ENCODE assay signal across 23 cellular contexts in genomic region chr5:147177125-147177840, GRCh38. TPM values are rescaled to one million over a fixed set of nuclear protein-coding genes. Genes with fewer than 3 reads are reported as not detected.
A peak's percentile ranks its signal among the peaks of the same experiment; 100 is the strongest.
DNase-seq lines count a peak whose midpoint lies in the region; ATAC-seq and TF ChIP-seq lines count a peak whose summit lies in the region.
"Had no signal": no experiment of that assay in that cellular context is flagged by ENCODE, and none has a peak within 500 bp of the region (broad histone marks: within the 10 kb centered on the region; RNA-seq: fewer than 3 reads in every experiment).

No MANE protein-coding gene starts in this region.

- H2AK9ac ChIP-seq in IMR-90 (replicated peaks; ENCODE audit: low read depth, low read length, poor library complexity) = no peak overlapping the region

- H3K27ac Mint-ChIP-seq in glutamatergic neuron (ENCODE audit: unreplicated experiment) = no peak overlapping the region
- H3K27ac Mint-ChIP-seq: activated CD4-positive, alpha-beta T cell treated with anti-CD3 and anti-CD28 coated beads, Interleukin-2, amount 10 ng/mL, durations not matched to agents 24 days and 14 days; activated naive CD4-positive, alpha-beta T cell treated with anti-CD3 and anti-CD28 coated beads, Interleukin-2, amount 10 ng/mL, durations not matched to agents 7 days and 5 days; CD8-positive, alpha-beta T cell; HFFc6; stimulated activated naive B cell treated with anti-CD40 and anti-IgM and Interleukin-4, amounts not matched to agents 10 μg/mL and 1 μg/mL and 100 μg/mL, for 72 hours had no signal

- H3K4me1 Mint-ChIP-seq in glutamatergic neuron (ENCODE audit: low read depth, unreplicated experiment) = no peaks in the 10 kb centered on the region
- H3K4me1 Mint-ChIP-seq: activated CD4-positive, alpha-beta T cell treated with anti-CD3 and anti-CD28 coated beads, Interleukin-2, amount 10 ng/mL, durations not matched to agents 24 days and 14 days; activated naive CD4-positive, alpha-beta T cell treated with anti-CD3 and anti-CD28 coated beads, Interleukin-2, amount 10 ng/mL, durations not matched to agents 7 days and 5 days; stimulated activated naive B cell treated with anti-CD40 and anti-IgM and Interleukin-4, amounts not matched to agents 10 μg/mL and 1 μg/mL and 100 μg/mL, for 72 hours had no signal

- H3K27me3 ChIP-seq in IMR-90 (ENCODE audit: control insufficient read depth, insufficient read depth, low read length) (no peaks in the 10 kb centered on the region), brain microvascular endothelial cell (replicated peaks) (no peaks in the 10 kb centered on the region)

- H2AFZ ChIP-seq in IMR-90 (replicated peaks; ENCODE audit: low read length, poor library complexity) = no peak overlapping the region

- intact Hi-C loops in IMR-90 (cut with micrococcal nuclease) = no loop called here

- H3K79me1 ChIP-seq in IMR-90 (ENCODE audit: low read depth in 1 of 2, low read length in 2 of 2) = no peaks in the 10 kb centered on the region

- H3K14ac ChIP-seq in IMR-90 (replicated peaks; ENCODE audit: low read depth, low read length) = no peak overlapping the region

- no peak overlapping the region; the same call in 1 of the 2 replicates for H4K91ac ChIP-seq in IMR-90 (ENCODE audit: insufficient read depth, low read depth, low read length)

- CTCF ChIA-PET in IMR-90 (lab: Yijun Ruan, JAX) = interaction anchor here (4.7 kb wide), 1 partner anchor 11 kb away, joined by 36 read pairs; no protein-coding TSS in a partner anchor

- H2BK15ac ChIP-seq in IMR-90 (ENCODE audit: low read depth, low read length) = no peak overlapping the region

- H3K4me2 ChIP-seq in IMR-90 (ENCODE audit: low read depth, low read length) = no peak overlapping the region
- H3K4me2 ChIP-seq: A549 had no signal

- no peaks in the 10 kb centered on the region for H3K9me3 Mint-ChIP-seq in glutamatergic neuron (ENCODE audit: unreplicated experiment)
- H3K9me3 Mint-ChIP-seq: activated CD4-positive, alpha-beta T cell treated with anti-CD3 and anti-CD28 coated beads, Interleukin-2, amount 10 ng/mL, durations not matched to agents 24 days and 14 days; activated naive CD4-positive, alpha-beta T cell treated with anti-CD3 and anti-CD28 coated beads, Interleukin-2, amount 10 ng/mL, durations not matched to agents 7 days and 5 days; CD8-positive, alpha-beta T cell; HFFc6 had no signal

- no peak for TF ChIP-seq RAD21 in IMR-90 (IDR thresholded peaks at IDR 0.05; ENCODE audit: low read length)

- H4K20me1 ChIP-seq in IMR-90 (ENCODE audit: insufficient read depth, low read length) = no peaks in the 10 kb centered on the region

- 0 out of 2 replicates have a peak overlapping the region, but pooled peaks have one; percentile 27 for H2BK20ac ChIP-seq in IMR-90 (ENCODE audit: low read depth, low read length)

- H3K36me3 Mint-ChIP-seq in glutamatergic neuron (ENCODE audit: unreplicated experiment) = no peaks in the 10 kb centered on the region
- H3K36me3 Mint-ChIP-seq: activated naive CD4-positive, alpha-beta T cell treated with anti-CD3 and anti-CD28 coated beads, Interleukin-2, amount 10 ng/mL, durations not matched to agents 7 days and 5 days; CD8-positive, alpha-beta T cell; stimulated activated naive B cell treated with anti-CD40 and anti-IgM and Interleukin-4, amounts not matched to agents 10 μg/mL and 1 μg/mL and 100 μg/mL, for 72 hours had no signal

- POLR2A ChIA-PET in IMR-90 (lab: Charles Lee; ENCODE audit: unreplicated experiment) = no interaction called here

- H3K56ac ChIP-seq in IMR-90 (ENCODE audit: extremely low read depth, insufficient read depth, low read length) = no peak overlapping the region

- in situ Hi-C loops in IMR-90 (cut with MboI; ENCODE audit: low sequenced_read_pairs) = no loop called here
- in situ Hi-C loops in brain microvascular endothelial cell (cut with HindIII; ENCODE audit: low pct_ligation_motif_present, low sequenced_read_pairs) = loop anchor here (25.0 kb wide), 1 partner anchor 640 kb away; no protein-coding TSS in a partner anchor

- no peak overlapping the region for H3K23ac ChIP-seq in IMR-90 (ENCODE audit: low read depth, low read length)

- H3K27ac ChIP-seq in IMR-90 (ENCODE audit: insufficient read depth, low read length) (no peak overlapping the region; the same call in 1 of the 2 replicates), brain microvascular endothelial cell (peak overlapping the region; percentile 56), mesodermal cell (ENCODE audit: low read depth, low read length, severe bottlenecking) (peak overlapping the region; percentile 11)
- H3K27ac ChIP-seq: A549 had no signal

- H3K4me3 Mint-ChIP-seq in glutamatergic neuron (ENCODE audit: unreplicated experiment) = no peak overlapping the region
- H3K4me3 Mint-ChIP-seq: activated CD4-positive, alpha-beta T cell treated with anti-CD3 and anti-CD28 coated beads, Interleukin-2, amount 10 ng/mL, durations not matched to agents 24 days and 14 days; activated naive CD4-positive, alpha-beta T cell treated with anti-CD3 and anti-CD28 coated beads, Interleukin-2, amount 10 ng/mL, durations not matched to agents 7 days and 5 days; CD8-positive, alpha-beta T cell; HFFc6; stimulated activated naive B cell treated with anti-CD40 and anti-IgM and Interleukin-4, amounts not matched to agents 10 μg/mL and 1 μg/mL and 100 μg/mL, for 72 hours had no signal

- 0 out of 4 replicates have a peak overlapping the region, but pooled peaks of 1 of the 2 experiments have one; percentile 40 for H4K8ac ChIP-seq in IMR-90 (ENCODE audit: low read depth in 2 of 2, low read length in 2 of 2)

- TF ChIP-seq CTCF in IMR-90 (conservative IDR thresholded peaks at IDR 0.05; ENCODE audit: low read depth, low read length) (no peak), brain microvascular endothelial cell (IDR thresholded peaks at IDR 0.05; ENCODE audit: low read depth, low read length, missing control alignments) (no peak), glutamatergic neuron (IDR thresholded peaks at IDR 0.05; ENCODE audit: partially characterized antibody, unreplicated experiment) (no peak)

- no peak overlapping the region for H4K5ac ChIP-seq in IMR-90 (ENCODE audit: low read depth, low read length)

- H3K27me3 Mint-ChIP-seq in glutamatergic neuron (ENCODE audit: unreplicated experiment) = no peaks in the 10 kb centered on the region
- H3K27me3 Mint-ChIP-seq: activated CD4-positive, alpha-beta T cell treated with anti-CD3 and anti-CD28 coated beads, Interleukin-2, amount 10 ng/mL, durations not matched to agents 24 days and 14 days; activated naive CD4-positive, alpha-beta T cell treated with anti-CD3 and anti-CD28 coated beads, Interleukin-2, amount 10 ng/mL, durations not matched to agents 7 days and 5 days; stimulated activated naive B cell treated with anti-CD40 and anti-IgM and Interleukin-4, amounts not matched to agents 10 μg/mL and 1 μg/mL and 100 μg/mL, for 72 hours had no signal

- H3K9me3 ChIP-seq in IMR-90 (ENCODE audit: control insufficient read depth, insufficient read depth, low read length) = no peaks in the 10 kb centered on the region
- no peaks in the 10 kb centered on the region for H3K9me3 ChIP-seq in mesodermal cell (ENCODE audit: control insufficient read depth, low read length)
- H3K9me3 ChIP-seq: A549 had no signal

- H2AK5ac ChIP-seq in IMR-90 (ENCODE audit: low read depth, low read length) = no peak overlapping the region

- H3K4me3 ChIP-seq in IMR-90 (ENCODE audit: insufficient read depth, low read depth, low read length) = no peak overlapping the region
- no peak overlapping the region for H3K4me3 ChIP-seq in brain microvascular endothelial cell (ENCODE audit: low read depth, low read length)
- H3K4me3 ChIP-seq in mesodermal cell (ENCODE audit: extremely low read depth, insufficient read depth, low read length, poor library complexity, severe bottlenecking) = no peak overlapping the region
- H3K4me3 ChIP-seq: A549 had no signal

- dilution Hi-C loops in IMR-90 (cut with HindIII; ENCODE audit: low sequenced_read_pairs, unreplicated experiment) = no loop called here

- H3K4me1 ChIP-seq in IMR-90 (ENCODE audit: control insufficient read depth, insufficient read depth, low read length) = peaks cover 2% of the 10 kb centered on the region; the same call in 1 of the 2 replicates
- H3K4me1 ChIP-seq in mesodermal cell (ENCODE audit: control insufficient read depth, insufficient read depth, low read length, poor library complexity, severe bottlenecking) = peaks cover 12% of the 10 kb centered on the region
- H3K4me1 ChIP-seq: A549 had no signal

- H2BK120ac ChIP-seq in IMR-90 (ENCODE audit: low read depth, low read length) = no peak overlapping the region

- H2BK5ac ChIP-seq in IMR-90 (ENCODE audit: low read depth, low read length, poor library complexity, severe bottlenecking) = no peak overlapping the region

- DNase-seq in AG08396 (ENCODE audit: low spot score) = peak; percentile 29
- DNase-seq in IMR-90 = peak; percentile 50
- DNase-seq in brain microvascular endothelial cell = peak; percentile 53
- DNase-seq in glutamatergic neuron = no peak
- DNase-seq in NCI-H1105 (lab: John Stamatoyannopoulos, UW) = no peak
- DNase-seq in activated CD4-positive, alpha-beta T cell treated with anti-CD3 and anti-CD28 coated beads, Interleukin-2, amount 50 U/mL, for 4 hours = no peak
- DNase-seq: activated CD4-positive, alpha-beta T cell treated with anti-CD3 and anti-CD28 coated beads, Interleukin-2, amount 10 ng/mL, durations not matched to agents 24 days and 14 days; activated naive CD4-positive, alpha-beta T cell treated with anti-CD3 and anti-CD28 coated beads, Interleukin-2, amount 10 ng/mL, durations not matched to agents 7 days and 5 days; CD8-positive, alpha-beta T cell; effector memory CD4-positive, alpha-beta T cell; GDM1; HFFc6; MV-4-11; NCI-H2029 treated with DMSO at 0.1 percent for 48 hours; NCI-H524; SIG-M5; stimulated activated CD4-positive, alpha-beta T cell treated with anti-CD3 and anti-CD28 coated beads, Interleukin-12 subunit alpha, Interleukin-12 subunit beta, amount 100 ng/mL, for 4 hours; stimulated activated naive B cell treated with anti-CD40 and anti-IgM and Interleukin-4, amounts not matched to agents 10 μg/mL and 1 μg/mL and 100 μg/mL, for 72 hours; T-helper 9 cell; trophoblast cell had no signal

- H3K9ac ChIP-seq in IMR-90 (ENCODE audit: low read depth, low read length) = no peak overlapping the region

- H3K4ac ChIP-seq in IMR-90 (ENCODE audit: low read depth, low read length) = no peak overlapping the region

- no peak overlapping the region for H3K18ac ChIP-seq in IMR-90 (ENCODE audit: low read depth, low read length)

- WGBS in IMR-90 (ENCODE audit: extremely low coverage in 2 of 2, insufficient read length in 1 of 2), 2 experiments = 71% methylated on average over 5 of the region's 6 CpGs; no CpG with 5 or more reads in 1 of the 2 experiments
- WGBS in mesodermal cell (ENCODE audit: insufficient coverage in 2 of 2), 2 experiments = 80 to 85% methylated on average over 6 of the region's 6 CpGs

- H3K36me3 ChIP-seq in IMR-90 (ENCODE audit: control insufficient read depth, insufficient read depth, low read length) (no peaks in the 10 kb centered on the region), brain microvascular endothelial cell (replicated peaks) (no peaks in the 10 kb centered on the region), mesodermal cell (ENCODE audit: control insufficient read depth, insufficient read depth, low read length) (no peaks in the 10 kb centered on the region)

- no peak for TF ChIP-seq POLR2A in IMR-90 (IDR thresholded peaks at IDR 0.05; ENCODE audit: low read depth, low read length)

- peak; percentile 71 for ATAC-seq in IMR-90 (ENCODE audit: low read depth)
- no peak for ATAC-seq in GM21526 (IDR thresholded peaks at IDR 0.05; ENCODE audit: low FRiP score, unreplicated experiment)
- ATAC-seq: A549; CD8-positive, alpha-beta T cell; stimulated activated naive B cell treated with anti-CD40 and anti-IgM and Interleukin-4, amounts not matched to agents 10 μg/mL and 1 μg/mL and 100 μg/mL, for 72 hours had no signal

- no TSS peak for BruUV-seq in IMR-90 (replicated peaks; lab: Mats Ljungman, UMichigan)

- no peaks in the 10 kb centered on the region for H3K9me1 ChIP-seq in IMR-90 (ENCODE audit: insufficient read depth, low read length)

RNA-seq across cellular contexts. Expression of gene STK32A, which starts 57.5 kb away (rescaled TPM):
- total RNA-seq in IMR-90 (2012; rRNA removed) = under 0.01 and 0.18 TPM in 2 replicates
- 0.03 and 0.12 TPM in 2 replicates for polyA plus RNA-seq in IMR-90 (2012; rRNA removed)
- 0.09 and 0.10 TPM in 2 replicates for polyA plus RNA-seq in IMR-90 (2012; cell fraction: cytosol; rRNA removed)
- 0.01 and 0.19 TPM in 2 replicates for polyA plus RNA-seq in IMR-90 (2012; cell fraction: nucleus; rRNA removed; ENCODE audit: low replicate concordance)
- polyA plus RNA-seq in mesodermal cell (2013, experiment 1 of 2) = 0.22 TPM
- polyA plus RNA-seq in mesodermal cell (2013, experiment 2 of 2) = 2.0 TPM
- 3.2 TPM for total RNA-seq in glutamatergic neuron (ENCODE audit: unreplicated experiment)
- total RNA-seq: activated CD4-positive, alpha-beta T cell treated with anti-CD3 and anti-CD28 coated beads, Interleukin-2, amount 10 ng/mL, durations not matched to agents 24 days and 14 days; CD8-positive, alpha-beta T cell had no signal

Comparison
In these comparisons a context has a peak if more than half of its experiments do, and no peak if none do; other contexts are left out.
1. DNase-seq: peak in AG08396 (single experiment), IMR-90 (single experiment) and brain microvascular endothelial cell (single experiment); none in glutamatergic neuron (single experiment), NCI-H1105 (single experiment) and activated CD4-positive, alpha-beta T cell treated with anti-CD3 and anti-CD28 coated beads, Interleukin-2, amount 50 U/mL, for 4 hours (0 of 2).